In the genomic region with DNA sequence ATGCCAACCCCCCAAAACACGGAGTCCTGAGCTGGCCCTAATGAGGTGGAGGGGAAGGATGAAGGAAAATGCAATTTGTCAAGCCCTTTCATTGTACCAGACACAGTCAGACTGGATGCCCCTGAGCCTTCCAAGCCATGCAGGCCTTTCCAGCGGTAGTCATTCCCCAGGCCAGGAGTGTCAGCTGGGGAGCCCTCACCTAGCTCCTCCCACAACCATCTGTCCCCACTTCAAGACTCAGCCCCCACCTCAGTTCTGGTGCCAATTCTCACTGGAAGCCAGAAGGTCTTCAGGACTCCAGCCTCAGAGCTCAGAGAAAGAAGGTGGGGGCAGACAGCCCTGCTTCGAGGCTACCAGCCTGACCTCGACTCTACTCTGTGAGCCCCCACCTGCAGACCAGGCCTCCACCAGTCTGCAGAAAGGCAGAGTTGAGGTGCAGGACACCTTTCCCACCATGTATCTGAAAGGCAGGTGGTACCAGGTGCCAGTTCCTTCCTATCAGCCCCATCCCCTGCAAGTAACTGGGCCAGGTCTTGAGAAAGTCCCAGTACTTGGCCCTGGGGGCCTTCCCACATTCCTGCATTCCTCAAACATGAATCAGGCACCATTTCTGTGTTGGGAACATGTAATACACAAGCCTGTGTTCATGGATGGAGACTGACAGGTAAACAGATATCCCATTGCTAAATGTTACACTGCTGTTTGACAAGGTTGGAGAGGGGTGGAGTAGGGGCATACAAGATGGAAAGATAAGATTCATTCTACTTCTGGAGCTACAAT, we compare ENCODE assay signal across 1 cellular context.
TF ChIP-seq lines count a peak whose summit lies in the region.

No MANE protein-coding gene starts in this region.

TF ChIP-seq in SK-N-SH treated with all-trans-retinoic acid at 6 μM for 48 hours, 23 proteins besides CTCF, POLR2A, EP300 and RAD21 (continued from another document):
- TF ChIP-seq, protein P1, sequence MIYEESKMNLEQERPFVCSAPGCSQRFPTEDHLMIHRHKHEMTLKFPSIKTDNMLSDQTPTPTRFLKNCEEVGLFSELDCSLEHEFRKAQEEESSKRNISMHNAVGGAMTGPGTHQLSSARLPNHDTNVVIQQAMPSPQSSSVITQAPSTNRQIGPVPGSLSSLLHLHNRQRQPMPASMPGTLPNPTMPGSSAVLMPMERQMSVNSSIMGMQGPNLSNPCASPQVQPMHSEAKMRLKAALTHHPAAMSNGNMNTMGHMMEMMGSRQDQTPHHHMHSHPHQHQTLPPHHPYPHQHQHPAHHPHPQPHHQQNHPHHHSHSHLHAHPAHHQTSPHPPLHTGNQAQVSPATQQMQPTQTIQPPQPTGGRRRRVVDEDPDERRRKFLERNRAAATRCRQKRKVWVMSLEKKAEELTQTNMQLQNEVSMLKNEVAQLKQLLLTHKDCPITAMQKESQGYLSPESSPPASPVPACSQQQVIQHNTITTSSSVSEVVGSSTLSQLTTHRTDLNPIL (CRISPR knock-in tag; IDR thresholded peaks at IDR 0.05; ENCODE audit: low read depth): no peak
- TF ChIP-seq, protein P2, sequence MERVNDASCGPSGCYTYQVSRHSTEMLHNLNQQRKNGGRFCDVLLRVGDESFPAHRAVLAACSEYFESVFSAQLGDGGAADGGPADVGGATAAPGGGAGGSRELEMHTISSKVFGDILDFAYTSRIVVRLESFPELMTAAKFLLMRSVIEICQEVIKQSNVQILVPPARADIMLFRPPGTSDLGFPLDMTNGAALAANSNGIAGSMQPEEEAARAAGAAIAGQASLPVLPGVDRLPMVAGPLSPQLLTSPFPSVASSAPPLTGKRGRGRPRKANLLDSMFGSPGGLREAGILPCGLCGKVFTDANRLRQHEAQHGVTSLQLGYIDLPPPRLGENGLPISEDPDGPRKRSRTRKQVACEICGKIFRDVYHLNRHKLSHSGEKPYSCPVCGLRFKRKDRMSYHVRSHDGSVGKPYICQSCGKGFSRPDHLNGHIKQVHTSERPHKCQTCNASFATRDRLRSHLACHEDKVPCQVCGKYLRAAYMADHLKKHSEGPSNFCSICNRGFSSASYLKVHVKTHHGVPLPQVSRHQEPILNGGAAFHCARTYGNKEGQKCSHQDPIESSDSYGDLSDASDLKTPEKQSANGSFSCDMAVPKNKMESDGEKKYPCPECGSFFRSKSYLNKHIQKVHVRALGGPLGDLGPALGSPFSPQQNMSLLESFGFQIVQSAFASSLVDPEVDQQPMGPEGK (CRISPR knock-in tag; IDR thresholded peaks at IDR 0.05; ENCODE audit: borderline replicate concordance): no peak; the same call in 1 of the 2 replicates
- TF ChIP-seq PPARA (CRISPR knock-in tag; IDR thresholded peaks at IDR 0.05; ENCODE audit: borderline replicate concordance) (no peak), SNAI2 (CRISPR knock-in tag; IDR thresholded peaks at IDR 0.05) (no peak), ZNF565 (CRISPR knock-in tag; conservative IDR thresholded peaks at IDR 0.05; ENCODE audit: low read depth) (no peak), CSDC2 (CRISPR knock-in tag; IDR thresholded peaks at IDR 0.05) (no peak)
- TF ChIP-seq, protein P3, sequence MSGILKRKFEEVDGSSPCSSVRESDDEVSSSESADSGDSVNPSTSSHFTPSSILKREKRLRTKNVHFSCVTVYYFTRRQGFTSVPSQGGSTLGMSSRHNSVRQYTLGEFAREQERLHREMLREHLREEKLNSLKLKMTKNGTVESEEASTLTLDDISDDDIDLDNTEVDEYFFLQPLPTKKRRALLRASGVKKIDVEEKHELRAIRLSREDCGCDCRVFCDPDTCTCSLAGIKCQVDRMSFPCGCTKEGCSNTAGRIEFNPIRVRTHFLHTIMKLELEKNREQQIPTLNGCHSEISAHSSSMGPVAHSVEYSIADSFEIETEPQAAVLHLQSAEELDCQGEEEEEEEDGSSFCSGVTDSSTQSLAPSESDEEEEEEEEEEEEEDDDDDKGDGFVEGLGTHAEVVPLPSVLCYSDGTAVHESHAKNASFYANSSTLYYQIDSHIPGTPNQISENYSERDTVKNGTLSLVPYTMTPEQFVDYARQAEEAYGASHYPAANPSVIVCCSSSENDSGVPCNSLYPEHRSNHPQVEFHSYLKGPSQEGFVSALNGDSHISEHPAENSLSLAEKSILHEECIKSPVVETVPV (CRISPR knock-in tag; IDR thresholded peaks at IDR 0.05): no peak
